Comparison of ENCODE assay signal across 16 cellular contexts in genomic region chr13:47455581-47455980, GRCh38.
DNase-seq lines count a peak whose midpoint lies in the region; ATAC-seq lines count a peak whose summit lies in the region.
"Had no signal": no experiment of that assay in that cellular context is flagged by ENCODE, and none has a peak within 500 bp of the region (broad histone marks: within the 10 kb centered on the region; RNA-seq: fewer than 3 reads in every experiment).

No MANE protein-coding gene starts in this region.

- H3K9me3 ChIP-seq in subcutaneous abdominal adipose tissue (ENCODE audit: control insufficient read depth in 5 of 5, low read length in 5 of 5) = no peaks in the 10 kb centered on the region

- peaks cover 0 to 18% (median 11%) of the 10 kb centered on the region in 5 donors for H3K4me1 ChIP-seq in subcutaneous abdominal adipose tissue (ENCODE audit: control insufficient read depth in 5 of 5, insufficient read depth in 5 of 5, low read length in 5 of 5)

- H3K9ac ChIP-seq in subcutaneous abdominal adipose tissue (ENCODE audit: low read length in 5 of 5) = peak overlapping the region in 1 of 5 donors; percentile 70

- ATAC-seq in HG03159 (IDR thresholded peaks at IDR 0.05; ENCODE audit: unreplicated experiment) = no peak

- no peaks in the 10 kb centered on the region for H3K27me3 ChIP-seq in subcutaneous abdominal adipose tissue (ENCODE audit: control insufficient read depth in 5 of 5, insufficient read depth in 4 of 5, low read length in 5 of 5)
- H3K27me3 ChIP-seq: hepatocyte had no signal

- no peak overlapping the region for H3K4me3 ChIP-seq in subcutaneous abdominal adipose tissue (ENCODE audit: low read depth in 1 of 5, low read length in 5 of 5)
- H3K4me3 ChIP-seq: hepatocyte, PC-9 had no signal

- DNase-seq in DMS53 (lab: John Stamatoyannopoulos, UW) = peak; percentile 16
- DNase-seq in DMS53 treated with DMSO at 0.1 percent for 48 hours (lab: John Stamatoyannopoulos, UW; ENCODE audit: unreplicated experiment) = no peak
- peak; percentile 5 for DNase-seq in OCI-M1 (lab: John Stamatoyannopoulos, UW)
- DNase-seq in fibroblast of gingiva (ENCODE audit: low read depth) = peak; percentile 85
- DNase-seq in NOMO-1 treated with dmso at 0.1 percent for 144 hours (lab: John Stamatoyannopoulos, UW; ENCODE audit: unreplicated experiment) = no peak
- no peak for DNase-seq in stimulated activated CD4-positive, alpha-beta T cell treated with anti-CD3 and anti-CD28 coated beads, Interleukin-2, amount 100 ng/mL, for 48 hours
- DNase-seq: activated naive CD8-positive, alpha-beta T cell treated with anti-CD3 and anti-CD28 coated beads, Interleukin-2, amount 10 ng/mL, durations not matched to agents 7 days and 5 days; DMS 273 treated with DMSO at 0.1 percent for 48 hours; effector CD4-positive, alpha-beta T cell; NCI-H1694 treated with DMSO at 0.1 percent for 48 hours; PC-9; stimulated activated CD4-positive, alpha-beta T cell treated with anti-CD3 and anti-CD28 coated beads, Interleukin-4, amount 100 ng/mL, for 4 hours had no signal

- no peaks in the 10 kb centered on the region for H3K36me3 ChIP-seq in subcutaneous abdominal adipose tissue (ENCODE audit: control insufficient read depth in 5 of 5, insufficient read depth in 5 of 5, low read length in 5 of 5)

- peak overlapping the region; percentile 85 for H3K27ac ChIP-seq in subcutaneous abdominal adipose tissue (ENCODE audit: low read depth, low read length)
- H3K27ac ChIP-seq: 22Rv1, hepatocyte, PC-9 had no signal

Comparison
In these comparisons a context has a peak if more than half of its experiments do, and no peak if none do; other contexts are left out.
1. DNase-seq: peak in DMS53 (single experiment), OCI-M1 (single experiment) and fibroblast of gingiva (single experiment); none in DMS53 treated with DMSO at 0.1 percent for 48 hours (single experiment), NOMO-1 treated with dmso at 0.1 percent for 144 hours (single experiment) and stimulated activated CD4-positive, alpha-beta T cell treated with anti-CD3 and anti-CD28 coated beads, Interleukin-2, amount 100 ng/mL, for 48 hours (0 of 2).